Comparison of ENCODE assay signal across 8 cellular contexts in the genomic region with DNA sequence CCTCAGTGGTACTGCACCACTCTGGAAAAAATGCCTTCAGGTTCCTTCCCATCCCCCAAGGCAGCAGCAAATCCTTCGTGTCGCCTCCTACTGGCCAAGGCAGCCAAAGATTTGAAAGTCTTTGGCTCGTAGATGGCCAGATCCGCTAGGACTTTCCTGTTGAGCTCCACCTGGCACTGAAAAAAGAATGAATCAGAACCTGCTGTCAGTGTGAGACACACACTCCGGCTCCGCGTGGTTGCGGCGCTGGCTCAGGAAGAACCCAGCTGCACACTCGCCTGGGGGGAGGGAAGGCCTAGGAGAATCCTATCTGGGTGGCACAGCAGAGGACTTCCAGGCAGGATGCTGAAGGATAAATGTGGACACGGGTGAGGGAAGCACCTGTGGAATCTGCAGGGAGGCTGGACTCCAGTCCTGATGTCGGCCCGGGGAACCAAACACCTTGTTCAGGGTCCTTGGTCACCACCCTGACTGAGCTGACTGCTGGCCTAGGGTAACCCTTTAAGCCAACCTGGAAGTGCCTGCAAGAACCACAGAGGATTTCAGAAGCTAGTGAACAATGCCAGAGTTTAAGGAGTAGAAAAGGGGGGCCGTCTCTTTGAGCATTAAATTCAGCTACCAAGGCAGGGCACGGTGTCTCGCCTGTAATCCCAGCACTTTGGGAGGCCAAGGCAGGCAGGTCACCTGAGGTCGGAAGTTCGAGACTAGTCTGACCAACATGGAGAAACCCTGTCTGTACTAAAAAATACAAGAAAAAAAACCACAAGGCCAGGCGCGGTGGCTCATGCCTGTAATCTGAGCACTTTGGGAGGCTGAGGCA. TPM values are rescaled to one million over a fixed set of nuclear protein-coding genes. Genes with fewer than 3 reads are reported as not detected.
DNase-seq lines count a peak whose midpoint lies in the region; ATAC-seq and TF ChIP-seq lines count a peak whose summit lies in the region.

No MANE protein-coding gene starts in this region.

- no peak overlapping the region for H3K27ac ChIP-seq in testis

- H3K27me3 ChIP-seq in testis, result no peaks in the 10 kb centered on the region

- peak overlapping the region; percentile 97 for H3K4me3 Mint-ChIP-seq in activated T-cell treated with anti-CD3 and anti-CD28 coated beads, Interleukin-2, amount 50 U/mL, for 4 hours

- TF ChIP-seq POLR2A in testis (IDR thresholded peaks at IDR 0.05), result no peak

- no peaks in the 10 kb centered on the region for H3K9me3 ChIP-seq in testis

- WGBS in testis, 2 donors, result 68 to 75% methylated on average over 16 to 20 of the region's 20 CpGs

- TF ChIP-seq CTCF in testis (IDR thresholded peaks at IDR 0.05), result peak; percentile 18 to 47 (median 36)

- H3K9me3 Mint-ChIP-seq in activated T-cell treated with anti-CD3 and anti-CD28 coated beads, Interleukin-2, amount 50 U/mL, for 4 hours, result no peaks in the 10 kb centered on the region

- DNase-seq in A172 (ENCODE audit: low spot score) (peak; percentile 46), EH (ENCODE audit: low read depth) (peak; percentile 55), NCI-H2196 (lab: John Stamatoyannopoulos, UW; ENCODE audit: unreplicated experiment) (peak; percentile 61), glomerular visceral epithelial cell (ENCODE audit: extremely low spot score) (peak; percentile 45), testis (no peak)
- DNase-seq in activated T-cell treated with anti-CD3 and anti-CD28 coated beads, Interleukin-2, amount 50 U/mL, for 4 hours, result peak; percentile 19

- peaks cover 43% of the 10 kb centered on the region for H3K36me3 Mint-ChIP-seq in activated T-cell treated with anti-CD3 and anti-CD28 coated beads, Interleukin-2, amount 50 U/mL, for 4 hours (ENCODE audit: insufficient read depth)

- ATAC-seq in activated T-cell treated with anti-CD3 and anti-CD28 coated beads, Interleukin-2, amount 50 U/mL, for 4 hours, result no peak
- ATAC-seq in GM18511 (IDR thresholded peaks at IDR 0.05; ENCODE audit: unreplicated experiment), result no peak
- ATAC-seq in HG03175 (IDR thresholded peaks at IDR 0.05; ENCODE audit: unreplicated experiment), result no peak

- H3K4me3 ChIP-seq in testis, result no peak overlapping the region

- intact Hi-C loops in testis (cut with DNase I; ENCODE audit: low total_unique reads), result no loop called here

- H3K4me1 Mint-ChIP-seq in activated T-cell treated with anti-CD3 and anti-CD28 coated beads, Interleukin-2, amount 50 U/mL, for 4 hours (ENCODE audit: low read depth), result peaks cover 56% of the 10 kb centered on the region

- H3K27me3 Mint-ChIP-seq in activated T-cell treated with anti-CD3 and anti-CD28 coated beads, Interleukin-2, amount 50 U/mL, for 4 hours (ENCODE audit: low read depth), result no peaks in the 10 kb centered on the region

- peaks cover 28% of the 10 kb centered on the region for H3K4me1 ChIP-seq in testis

- no peaks in the 10 kb centered on the region for H3K36me3 ChIP-seq in testis (ENCODE audit: low read depth, missing control alignments)

RNA-seq across cellular contexts. Expression of a gene that starts 3.2 kb away (rescaled TPM):
- 35.6 and 43.2 TPM in 2 replicates for total RNA-seq in A172 (2014; rRNA removed; shearing (Covaris generic))
- 100 to 1,000 TPM; 112 to 127 (median 118) TPM for total RNA-seq in activated T-cell treated with anti-CD3 and anti-CD28 coated beads, Interleukin-2, amount 50 U/mL, for 4 hours
- total RNA-seq in testis, result 100 to 1,000 TPM; 204 to 209 TPM
- 90.9 TPM for polyA plus RNA-seq in testis (ENCODE audit: insufficient read depth, low read depth, low replicate concordance)

RNA-seq across cellular contexts. Expression of a gene that starts 4.8 kb away (rescaled TPM):
- total RNA-seq in A172 (2014; rRNA removed; shearing (Covaris generic)), result 117 and 151 TPM in 2 replicates
- 100 to 1,000 TPM; 254 to 300 (median 271) TPM for total RNA-seq in activated T-cell treated with anti-CD3 and anti-CD28 coated beads, Interleukin-2, amount 50 U/mL, for 4 hours
- total RNA-seq in testis, result 100 to 1,000 TPM; 104 to 123 TPM
- 110 TPM for polyA plus RNA-seq in testis (ENCODE audit: insufficient read depth, low read depth, low replicate concordance)

RNA-seq across cellular contexts. Expression of a gene that starts 18.8 kb away (rescaled TPM):
- 0.12 TPM in 1 of 2 replicates, not detected in the other for total RNA-seq in A172 (2014; rRNA removed; shearing (Covaris generic))
- under 1 TPM in 1 of 3 donors, not detected in 2; 0.15 TPM for total RNA-seq in activated T-cell treated with anti-CD3 and anti-CD28 coated beads, Interleukin-2, amount 50 U/mL, for 4 hours
- total RNA-seq in testis, result 10 to 100 TPM; 10.4 to 14.7 TPM
- 10.0 TPM for polyA plus RNA-seq in testis (ENCODE audit: insufficient read depth, low read depth, low replicate concordance)

RNA-seq across cellular contexts. Expression of a gene that starts 27.3 kb away (rescaled TPM):
- 120 and 123 TPM in 2 replicates for total RNA-seq in A172 (2014; rRNA removed; shearing (Covaris generic))
- 100 to 1,000 TPM; 218 to 244 (median 220) TPM for total RNA-seq in activated T-cell treated with anti-CD3 and anti-CD28 coated beads, Interleukin-2, amount 50 U/mL, for 4 hours
- 100 to 1,000 TPM; 224 to 328 TPM for total RNA-seq in testis
- 313 TPM for polyA plus RNA-seq in testis (ENCODE audit: insufficient read depth, low read depth, low replicate concordance)

RNA-seq across cellular contexts. Expression of a gene that starts 33.2 kb away (rescaled TPM):
- 0.91 and 2.0 TPM in 2 replicates for total RNA-seq in A172 (2014; rRNA removed; shearing (Covaris generic))
- under 1 TPM; 0.18 to 0.58 (median 0.19) TPM for total RNA-seq in activated T-cell treated with anti-CD3 and anti-CD28 coated beads, Interleukin-2, amount 50 U/mL, for 4 hours
- 10 to 100 TPM; 64.0 to 90.6 TPM for total RNA-seq in testis
- 46.6 TPM for polyA plus RNA-seq in testis (ENCODE audit: insufficient read depth, low read depth, low replicate concordance)

Comparison
In these comparisons a context has a peak if more than half of its experiments do, and no peak if none do; other contexts are left out.
1. RNA of a gene that starts 18.8 kb away (total RNA-seq): 10.4 to 14.7 TPM in testis; 0.15 TPM in activated T-cell treated with anti-CD3 and anti-CD28 coated beads, Interleukin-2, amount 50 U/mL, for 4 hours and 0.12 TPM in A172; every median in the first group is over 4 times any median in the second.